In genomic region chr3:106824856-106825255, GRCh38 we compare ENCODE assay signal across 9 cellular contexts.
DNase-seq lines count a peak whose midpoint lies in the region; ATAC-seq and TF ChIP-seq lines count a peak whose summit lies in the region.
"Had no signal": no experiment of that assay in that cellular context is flagged by ENCODE, and none has a peak within 500 bp of the region (broad histone marks: within the 10 kb centered on the region; RNA-seq: fewer than 3 reads in every experiment).

No MANE protein-coding gene starts in this region.

- H3K9me3 ChIP-seq in osteoblast (ENCODE audit: low read depth, low read length): no peaks in the 10 kb centered on the region
- H3K9me3 ChIP-seq in sigmoid colon: no peaks in the 10 kb centered on the region

- peak; percentile 89 for DNase-seq in Jurkat, Clone E6-1 (ENCODE audit: low read depth, low spot score)
- peak; percentile 73 for DNase-seq in choroid plexus epithelial cell (ENCODE audit: low read depth)
- DNase-seq in osteoblast (ENCODE audit: insufficient read length, low spot score, missing footprints): peak; percentile 76
- no peak for DNase-seq in sigmoid colon
- DNase-seq in effector memory CD8-positive, alpha-beta T cell: no peak

- TF ChIP-seq EP300 in sigmoid colon (IDR thresholded peaks at IDR 0.05): no peak

- no peaks in the 10 kb centered on the region for H3K27me3 ChIP-seq in osteoblast (ENCODE audit: insufficient read depth, low read length)
- no peaks in the 10 kb centered on the region for H3K27me3 ChIP-seq in sigmoid colon

- no peak for TF ChIP-seq POLR2A in sigmoid colon (IDR thresholded peaks at IDR 0.05)

- H3K4me1 Mint-ChIP-seq in effector memory CD8-positive, alpha-beta T cell (ENCODE audit: low read depth in 2 of 2): no peaks in the 10 kb centered on the region
- H3K4me1 Mint-ChIP-seq: IgD-negative memory B cell had no signal

- intact Hi-C loops in sigmoid colon (cut with DNase I): loop anchor here (10.0 kb wide), 1 partner anchor 240 kb away; no protein-coding TSS in a partner anchor

- 64 to 66% methylated on average over 1 of the region's 1 CpG for WGBS in sigmoid colon, 2 donors

- H3K79me2 ChIP-seq in osteoblast (ENCODE audit: insufficient read depth, low read length): peaks cover 58% of the 10 kb centered on the region

- H3K4me3 ChIP-seq in Jurkat, Clone E6-1 (ENCODE audit: low read length): no peak overlapping the region
- H3K4me3 ChIP-seq in choroid plexus epithelial cell (ENCODE audit: low read depth, low read length): no peak overlapping the region
- no peak overlapping the region for H3K4me3 ChIP-seq in osteoblast (ENCODE audit: insufficient read depth, low read length)
- H3K4me3 ChIP-seq in sigmoid colon: no peak overlapping the region

- H3K27ac Mint-ChIP-seq in effector memory CD8-positive, alpha-beta T cell: no peak overlapping the region
- H3K27ac Mint-ChIP-seq: IgD-negative memory B cell had no signal

- ATAC-seq in HG03025 (IDR thresholded peaks at IDR 0.05; ENCODE audit: low FRiP score, unreplicated experiment) (no peak), GM21786 (IDR thresholded peaks at IDR 0.05; ENCODE audit: unreplicated experiment) (no peak)
- ATAC-seq in effector memory CD8-positive, alpha-beta T cell (replicated peaks): no peak

- H3K27me3 Mint-ChIP-seq in effector memory CD8-positive, alpha-beta T cell: no peaks in the 10 kb centered on the region
- H3K27me3 Mint-ChIP-seq: IgD-negative memory B cell had no signal

- H3K27ac ChIP-seq in osteoblast (ENCODE audit: low read depth, low read length) (peak overlapping the region; percentile 84), sigmoid colon (no peak overlapping the region)

- no peaks in the 10 kb centered on the region for H4K20me1 ChIP-seq in osteoblast (ENCODE audit: insufficient read depth, low read length)

- no peaks in the 10 kb centered on the region for H3K9me3 Mint-ChIP-seq in effector memory CD8-positive, alpha-beta T cell

- H3K4me2 ChIP-seq in osteoblast (ENCODE audit: insufficient read depth, low read length): peak overlapping the region; percentile 9

- H3K36me3 ChIP-seq in osteoblast (ENCODE audit: insufficient read depth, low read length): peaks cover 22% of the 10 kb centered on the region
- H3K36me3 ChIP-seq in sigmoid colon: no peaks in the 10 kb centered on the region

- peaks cover 56% of the 10 kb centered on the region for H3K4me1 ChIP-seq in osteoblast (ENCODE audit: insufficient read depth, low read length)
- peaks cover 0 to 21% (median 18%) of the 10 kb centered on the region in 4 donors for H3K4me1 ChIP-seq in sigmoid colon

- no peak overlapping the region for H3K4me3 Mint-ChIP-seq in effector memory CD8-positive, alpha-beta T cell
- H3K4me3 Mint-ChIP-seq: IgD-negative memory B cell had no signal

- TF ChIP-seq CTCF in GM12873 (IDR thresholded peaks at IDR 0.05; ENCODE audit: insufficient read depth, low read depth, low read length, missing control alignments): peak; percentile 24
- TF ChIP-seq CTCF in choroid plexus epithelial cell (conservative IDR thresholded peaks at IDR 0.05; ENCODE audit: low read depth, low read length): peak; percentile 59
- TF ChIP-seq CTCF in osteoblast (IDR thresholded peaks at IDR 0.05; ENCODE audit: extremely low read depth, low read depth, low read length): peak; percentile 59
- TF ChIP-seq CTCF in sigmoid colon (IDR thresholded peaks at IDR 0.05): peak in 1 of 4 experiments; percentile 11

- no peaks in the 10 kb centered on the region for H3K36me3 Mint-ChIP-seq in effector memory CD8-positive, alpha-beta T cell (ENCODE audit: insufficient read depth)
- H3K36me3 Mint-ChIP-seq: IgD-negative memory B cell had no signal

- H2AFZ ChIP-seq in osteoblast (ENCODE audit: low read length): peak overlapping the region; percentile 25

Comparison
In these comparisons a context has a peak if more than half of its experiments do, and no peak if none do; other contexts are left out.
1. DNase-seq: peak in Jurkat, Clone E6-1 (single experiment), choroid plexus epithelial cell (single experiment) and osteoblast (single experiment); none in sigmoid colon (single experiment) and effector memory CD8-positive, alpha-beta T cell (0 of 3).